ENCODE assay signal across 17 cellular contexts in the genomic region with DNA sequence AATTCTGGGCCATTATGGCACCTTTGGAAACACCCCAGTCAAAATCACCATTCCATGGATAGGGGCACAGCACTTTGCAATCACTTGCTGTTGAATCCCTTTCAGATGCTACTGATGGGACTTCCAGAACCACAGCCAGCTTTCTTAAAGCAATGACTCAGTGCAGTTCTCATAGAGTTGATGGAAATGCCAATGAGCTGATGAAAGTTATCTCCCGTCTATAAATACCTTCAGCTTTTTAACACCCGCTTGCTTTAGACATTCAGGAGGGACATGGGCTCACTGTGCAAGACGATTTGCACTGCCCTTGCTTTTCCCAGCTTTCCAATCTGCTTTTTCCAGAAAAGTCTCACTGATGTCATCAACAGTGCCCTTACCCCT.
DNase-seq lines count a peak whose midpoint lies in the region; ATAC-seq and TF ChIP-seq lines count a peak whose summit lies in the region.
"Had no signal": no experiment of that assay in that cellular context is flagged by ENCODE, and none has a peak within 500 bp of the region (broad histone marks: within the 10 kb centered on the region; RNA-seq: fewer than 3 reads in every experiment).

No MANE protein-coding gene starts in this region.

- no peak overlapping the region for H2AFZ ChIP-seq in neural progenitor cell (replicated peaks)

- H3K36me3 Mint-ChIP-seq in neural progenitor cell = no peaks in the 10 kb centered on the region
- H3K36me3 Mint-ChIP-seq: activated naive CD8-positive, alpha-beta T cell treated with anti-CD3 and anti-CD28 coated beads, Interleukin-2, amount 10 ng/mL, durations not matched to agents 7 days and 5 days had no signal

- peaks cover 5% of the 10 kb centered on the region for H3K27me3 Mint-ChIP-seq in neural progenitor cell (ENCODE audit: insufficient read depth, low read depth)
- H3K27me3 Mint-ChIP-seq: activated CD4-positive, alpha-beta T cell treated with anti-CD3 and anti-CD28 coated beads for 36 hours; activated naive CD8-positive, alpha-beta T cell treated with anti-CD3 and anti-CD28 coated beads, Interleukin-2, amount 10 ng/mL, durations not matched to agents 7 days and 5 days; activated T-cell treated with anti-CD3 and anti-CD28 coated beads, Interleukin-2, amount 50 U/mL, for 24 hours; type B pancreatic cell had no signal

- H3K4me2 ChIP-seq in neural progenitor cell = no peak overlapping the region

- peak overlapping the region; percentile 30 for H3K27ac ChIP-seq in psoas muscle
- no peak overlapping the region for H3K27ac ChIP-seq in neural progenitor cell
- no peak overlapping the region for H3K27ac ChIP-seq in upper lobe of right lung
- H3K27ac ChIP-seq: coronary artery had no signal

- H3K4me3 ChIP-seq in adipocyte (ENCODE audit: low read length) (no peak overlapping the region), fibroblast of villous mesenchyme (ENCODE audit: low read depth, low read length) (no peak overlapping the region), psoas muscle (no peak overlapping the region), neural progenitor cell (no peak overlapping the region), upper lobe of right lung (no peak overlapping the region)
- H3K4me3 ChIP-seq: coronary artery had no signal

- H3F3A ChIP-seq in neural progenitor cell (ENCODE audit: low read depth) = no peaks in the 10 kb centered on the region

- H3K9ac ChIP-seq in adipocyte (ENCODE audit: low read length) (no peak overlapping the region), neural progenitor cell (no peak overlapping the region)

- no peaks in the 10 kb centered on the region for H3K79me2 ChIP-seq in neural progenitor cell (ENCODE audit: low read depth)

- no peaks in the 10 kb centered on the region for H3K9me3 Mint-ChIP-seq in neural progenitor cell
- H3K9me3 Mint-ChIP-seq: activated naive CD8-positive, alpha-beta T cell treated with anti-CD3 and anti-CD28 coated beads, Interleukin-2, amount 10 ng/mL, durations not matched to agents 7 days and 5 days; activated T-cell treated with anti-CD3 and anti-CD28 coated beads, Interleukin-2, amount 50 U/mL, for 24 hours; H9 had no signal

- no peak overlapping the region for H3K4me3 Mint-ChIP-seq in neural progenitor cell
- H3K4me3 Mint-ChIP-seq: activated CD4-positive, alpha-beta T cell treated with anti-CD3 and anti-CD28 coated beads for 36 hours; activated naive CD8-positive, alpha-beta T cell treated with anti-CD3 and anti-CD28 coated beads, Interleukin-2, amount 10 ng/mL, durations not matched to agents 7 days and 5 days; activated T-cell treated with anti-CD3 and anti-CD28 coated beads, Interleukin-2, amount 50 U/mL, for 24 hours; H9; type B pancreatic cell had no signal

- peak; percentile 87 to 95 (median 93) for ATAC-seq in psoas muscle
- ATAC-seq in GM18505 (IDR thresholded peaks at IDR 0.05; ENCODE audit: unreplicated experiment) = no peak
- no peak for ATAC-seq in upper lobe of right lung
- ATAC-seq: activated CD4-positive, alpha-beta T cell treated with anti-CD3 and anti-CD28 coated beads for 36 hours had no signal

- TF ChIP-seq CTCF in fibroblast of villous mesenchyme (IDR thresholded peaks at IDR 0.05; ENCODE audit: insufficient read depth, low read depth, low read length) (no peak), psoas muscle (IDR thresholded peaks at IDR 0.05) (no peak), neural progenitor cell (IDR thresholded peaks at IDR 0.05) (no peak), upper lobe of right lung (IDR thresholded peaks at IDR 0.05) (no peak)

- H3K27ac Mint-ChIP-seq in neural progenitor cell = no peak overlapping the region
- H3K27ac Mint-ChIP-seq: activated CD4-positive, alpha-beta T cell treated with anti-CD3 and anti-CD28 coated beads for 36 hours; activated naive CD8-positive, alpha-beta T cell treated with anti-CD3 and anti-CD28 coated beads, Interleukin-2, amount 10 ng/mL, durations not matched to agents 7 days and 5 days; activated T-cell treated with anti-CD3 and anti-CD28 coated beads, Interleukin-2, amount 50 U/mL, for 24 hours; H9; type B pancreatic cell had no signal

- intact Hi-C loops in psoas muscle (cut with DNase I) (loop anchor here in 1 of 2 donors (5.0 kb wide), 1 partner anchor 103 kb away; no protein-coding TSS in a partner anchor), upper lobe of right lung (cut with DNase I) (no loop called here)

- H4K20me1 ChIP-seq in neural progenitor cell (ENCODE audit: low read depth) = no peaks in the 10 kb centered on the region

- H3K27me3 ChIP-seq in adipocyte (replicated peaks; ENCODE audit: control insufficient read depth, insufficient read depth, low read length) (no peaks in the 10 kb centered on the region), psoas muscle (ENCODE audit: insufficient read depth in 3 of 3, low read length in 2 of 3) (no peaks in the 10 kb centered on the region), neural progenitor cell (no peaks in the 10 kb centered on the region), upper lobe of right lung (no peaks in the 10 kb centered on the region)

- peak; percentile 59 for DNase-seq in GM03348 (ENCODE audit: low spot score)
- peak; percentile 44 for DNase-seq in adipocyte (ENCODE audit: low read depth)
- peak; percentile 40 for DNase-seq in fibroblast of villous mesenchyme (ENCODE audit: low read depth)
- no peak for DNase-seq in psoas muscle
- no peak for DNase-seq in NCI-H1092 (lab: John Stamatoyannopoulos, UW)
- DNase-seq in neural progenitor cell (ENCODE audit: low spot score) = no peak
- no peak for DNase-seq in upper lobe of right lung
- DNase-seq: activated CD4-positive, alpha-beta T cell treated with anti-CD3 and anti-CD28 coated beads for 36 hours; activated naive CD8-positive, alpha-beta T cell treated with anti-CD3 and anti-CD28 coated beads, Interleukin-2, amount 10 ng/mL, durations not matched to agents 7 days and 5 days; activated T-cell treated with anti-CD3 and anti-CD28 coated beads, Interleukin-2, amount 50 U/mL, for 24 hours; H9; Karpas-422; NCI-H1930; T-helper 2 cell had no signal

- no peaks in the 10 kb centered on the region for H3K4me1 Mint-ChIP-seq in neural progenitor cell

- 24 to 38% (median 27%) methylated on average over 3 of the region's 3 CpGs for WGBS in psoas muscle, 3 donors

- H3K36me3 ChIP-seq in adipocyte (ENCODE audit: control insufficient read depth, insufficient read depth, low read length, severe bottlenecking) (peaks cover 27% of the 10 kb centered on the region), psoas muscle (ENCODE audit: insufficient read depth in 1 of 2, low read depth in 1 of 2) (peaks cover 0 to 25% of the 10 kb centered on the region in 2 donors), neural progenitor cell (no peaks in the 10 kb centered on the region), upper lobe of right lung (no peaks in the 10 kb centered on the region)

- H3K4me1 ChIP-seq in adipocyte (ENCODE audit: control insufficient read depth, insufficient read depth, low read length) (peaks cover 7% of the 10 kb centered on the region), psoas muscle (peaks cover 22% of the 10 kb centered on the region), neural progenitor cell (no peaks in the 10 kb centered on the region), upper lobe of right lung (no peaks in the 10 kb centered on the region)

- TF ChIP-seq POLR2A in GM18505 (IDR thresholded peaks at IDR 0.05; ENCODE audit: borderline replicate concordance, extremely low read depth, insufficient read depth, insufficient read length) = no peak

- H3K9me3 ChIP-seq in adipocyte (ENCODE audit: control insufficient read depth, low read length) (no peaks in the 10 kb centered on the region), psoas muscle (no peaks in the 10 kb centered on the region), neural progenitor cell (ENCODE audit: low read depth) (no peaks in the 10 kb centered on the region), upper lobe of right lung (no peaks in the 10 kb centered on the region)

Comparison
In these comparisons a context has a peak if more than half of its experiments do, and no peak if none do; other contexts are left out.
1. DNase-seq: peak in GM03348 (single experiment), adipocyte (single experiment) and fibroblast of villous mesenchyme (single experiment); none in psoas muscle (0 of 2), NCI-H1092 (single experiment), neural progenitor cell (single experiment) and upper lobe of right lung (single experiment).
2. ATAC-seq: peak in psoas muscle (4 of 4); none in GM18505 (single experiment) and upper lobe of right lung (single experiment).